1 cellular context compared by ENCODE assay signal in genomic region chr2:19806591-19806990, GRCh38.
TF ChIP-seq lines count a peak whose summit lies in the region.

No MANE protein-coding gene starts in this region.

TF ChIP-seq in K562, 482 proteins besides CTCF, POLR2A, EP300 and RAD21 (continued from another document):
- TF ChIP-seq, protein P1, sequence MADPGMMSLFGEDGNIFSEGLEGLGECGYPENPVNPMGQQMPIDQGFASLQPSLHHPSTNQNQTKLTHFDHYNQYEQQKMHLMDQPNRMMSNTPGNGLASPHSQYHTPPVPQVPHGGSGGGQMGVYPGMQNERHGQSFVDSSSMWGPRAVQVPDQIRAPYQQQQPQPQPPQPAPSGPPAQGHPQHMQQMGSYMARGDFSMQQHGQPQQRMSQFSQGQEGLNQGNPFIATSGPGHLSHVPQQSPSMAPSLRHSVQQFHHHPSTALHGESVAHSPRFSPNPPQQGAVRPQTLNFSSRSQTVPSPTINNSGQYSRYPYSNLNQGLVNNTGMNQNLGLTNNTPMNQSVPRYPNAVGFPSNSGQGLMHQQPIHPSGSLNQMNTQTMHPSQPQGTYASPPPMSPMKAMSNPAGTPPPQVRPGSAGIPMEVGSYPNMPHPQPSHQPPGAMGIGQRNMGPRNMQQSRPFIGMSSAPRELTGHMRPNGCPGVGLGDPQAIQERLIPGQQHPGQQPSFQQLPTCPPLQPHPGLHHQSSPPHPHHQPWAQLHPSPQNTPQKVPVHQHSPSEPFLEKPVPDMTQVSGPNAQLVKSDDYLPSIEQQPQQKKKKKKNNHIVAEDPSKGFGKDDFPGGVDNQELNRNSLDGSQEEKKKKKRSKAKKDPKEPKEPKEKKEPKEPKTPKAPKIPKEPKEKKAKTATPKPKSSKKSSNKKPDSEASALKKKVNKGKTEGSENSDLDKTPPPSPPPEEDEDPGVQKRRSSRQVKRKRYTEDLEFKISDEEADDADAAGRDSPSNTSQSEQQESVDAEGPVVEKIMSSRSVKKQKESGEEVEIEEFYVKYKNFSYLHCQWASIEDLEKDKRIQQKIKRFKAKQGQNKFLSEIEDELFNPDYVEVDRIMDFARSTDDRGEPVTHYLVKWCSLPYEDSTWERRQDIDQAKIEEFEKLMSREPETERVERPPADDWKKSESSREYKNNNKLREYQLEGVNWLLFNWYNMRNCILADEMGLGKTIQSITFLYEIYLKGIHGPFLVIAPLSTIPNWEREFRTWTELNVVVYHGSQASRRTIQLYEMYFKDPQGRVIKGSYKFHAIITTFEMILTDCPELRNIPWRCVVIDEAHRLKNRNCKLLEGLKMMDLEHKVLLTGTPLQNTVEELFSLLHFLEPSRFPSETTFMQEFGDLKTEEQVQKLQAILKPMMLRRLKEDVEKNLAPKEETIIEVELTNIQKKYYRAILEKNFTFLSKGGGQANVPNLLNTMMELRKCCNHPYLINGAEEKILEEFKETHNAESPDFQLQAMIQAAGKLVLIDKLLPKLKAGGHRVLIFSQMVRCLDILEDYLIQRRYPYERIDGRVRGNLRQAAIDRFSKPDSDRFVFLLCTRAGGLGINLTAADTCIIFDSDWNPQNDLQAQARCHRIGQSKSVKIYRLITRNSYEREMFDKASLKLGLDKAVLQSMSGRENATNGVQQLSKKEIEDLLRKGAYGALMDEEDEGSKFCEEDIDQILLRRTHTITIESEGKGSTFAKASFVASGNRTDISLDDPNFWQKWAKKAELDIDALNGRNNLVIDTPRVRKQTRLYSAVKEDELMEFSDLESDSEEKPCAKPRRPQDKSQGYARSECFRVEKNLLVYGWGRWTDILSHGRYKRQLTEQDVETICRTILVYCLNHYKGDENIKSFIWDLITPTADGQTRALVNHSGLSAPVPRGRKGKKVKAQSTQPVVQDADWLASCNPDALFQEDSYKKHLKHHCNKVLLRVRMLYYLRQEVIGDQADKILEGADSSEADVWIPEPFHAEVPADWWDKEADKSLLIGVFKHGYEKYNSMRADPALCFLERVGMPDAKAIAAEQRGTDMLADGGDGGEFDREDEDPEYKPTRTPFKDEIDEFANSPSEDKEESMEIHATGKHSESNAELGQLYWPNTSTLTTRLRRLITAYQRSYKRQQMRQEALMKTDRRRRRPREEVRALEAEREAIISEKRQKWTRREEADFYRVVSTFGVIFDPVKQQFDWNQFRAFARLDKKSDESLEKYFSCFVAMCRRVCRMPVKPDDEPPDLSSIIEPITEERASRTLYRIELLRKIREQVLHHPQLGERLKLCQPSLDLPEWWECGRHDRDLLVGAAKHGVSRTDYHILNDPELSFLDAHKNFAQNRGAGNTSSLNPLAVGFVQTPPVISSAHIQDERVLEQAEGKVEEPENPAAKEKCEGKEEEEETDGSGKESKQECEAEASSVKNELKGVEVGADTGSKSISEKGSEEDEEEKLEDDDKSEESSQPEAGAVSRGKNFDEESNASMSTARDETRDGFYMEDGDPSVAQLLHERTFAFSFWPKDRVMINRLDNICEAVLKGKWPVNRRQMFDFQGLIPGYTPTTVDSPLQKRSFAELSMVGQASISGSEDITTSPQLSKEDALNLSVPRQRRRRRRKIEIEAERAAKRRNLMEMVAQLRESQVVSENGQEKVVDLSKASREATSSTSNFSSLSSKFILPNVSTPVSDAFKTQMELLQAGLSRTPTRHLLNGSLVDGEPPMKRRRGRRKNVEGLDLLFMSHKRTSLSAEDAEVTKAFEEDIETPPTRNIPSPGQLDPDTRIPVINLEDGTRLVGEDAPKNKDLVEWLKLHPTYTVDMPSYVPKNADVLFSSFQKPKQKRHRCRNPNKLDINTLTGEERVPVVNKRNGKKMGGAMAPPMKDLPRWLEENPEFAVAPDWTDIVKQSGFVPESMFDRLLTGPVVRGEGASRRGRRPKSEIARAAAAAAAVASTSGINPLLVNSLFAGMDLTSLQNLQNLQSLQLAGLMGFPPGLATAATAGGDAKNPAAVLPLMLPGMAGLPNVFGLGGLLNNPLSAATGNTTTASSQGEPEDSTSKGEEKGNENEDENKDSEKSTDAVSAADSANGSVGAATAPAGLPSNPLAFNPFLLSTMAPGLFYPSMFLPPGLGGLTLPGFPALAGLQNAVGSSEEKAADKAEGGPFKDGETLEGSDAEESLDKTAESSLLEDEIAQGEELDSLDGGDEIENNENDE (IDR thresholded peaks at IDR 0.05; ENCODE audit: low read depth, low read length) = no peak
- TF ChIP-seq, protein P2, sequence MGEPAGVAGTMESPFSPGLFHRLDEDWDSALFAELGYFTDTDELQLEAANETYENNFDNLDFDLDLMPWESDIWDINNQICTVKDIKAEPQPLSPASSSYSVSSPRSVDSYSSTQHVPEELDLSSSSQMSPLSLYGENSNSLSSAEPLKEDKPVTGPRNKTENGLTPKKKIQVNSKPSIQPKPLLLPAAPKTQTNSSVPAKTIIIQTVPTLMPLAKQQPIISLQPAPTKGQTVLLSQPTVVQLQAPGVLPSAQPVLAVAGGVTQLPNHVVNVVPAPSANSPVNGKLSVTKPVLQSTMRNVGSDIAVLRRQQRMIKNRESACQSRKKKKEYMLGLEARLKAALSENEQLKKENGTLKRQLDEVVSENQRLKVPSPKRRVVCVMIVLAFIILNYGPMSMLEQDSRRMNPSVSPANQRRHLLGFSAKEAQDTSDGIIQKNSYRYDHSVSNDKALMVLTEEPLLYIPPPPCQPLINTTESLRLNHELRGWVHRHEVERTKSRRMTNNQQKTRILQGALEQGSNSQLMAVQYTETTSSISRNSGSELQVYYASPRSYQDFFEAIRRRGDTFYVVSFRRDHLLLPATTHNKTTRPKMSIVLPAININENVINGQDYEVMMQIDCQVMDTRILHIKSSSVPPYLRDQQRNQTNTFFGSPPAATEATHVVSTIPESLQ (CRISPR knock-in tag; IDR thresholded peaks at IDR 0.05) = no peak
- no peak for TF ChIP-seq YBX1 (IDR thresholded peaks at IDR 0.05)
